Comparison of ENCODE assay signal across 8 cellular contexts in genomic region chr14:24309538-24310386, GRCh38. TPM values are rescaled to one million over a fixed set of nuclear protein-coding genes. Genes with fewer than 3 reads are reported as not detected.
DNase-seq lines count a peak whose midpoint lies in the region; TF ChIP-seq lines count a peak whose summit lies in the region.

Gene LTB4R2, plus strand, starts transcription at chr14:24310140. Its CDS starts 525 bp downstream, at chr14:24310665.

- H3K27me3 ChIP-seq in spleen (replicated peaks in 1 of 7) (no peaks in the 10 kb centered on the region), A673 (replicated peaks; ENCODE audit: insufficient read depth, low read depth, low read length, poor library complexity) (no peaks in the 10 kb centered on the region)

- POLR2A ChIA-PET in activated CD4-positive, alpha-beta memory T cell treated with anti-CD3 and anti-CD28 coated beads, Interleukin-2, amount 10 ng/mL, durations not matched to agents 7 days and 5 days (lab: Charles Lee): interaction anchor here (0.7 to 9.3 kb wide), 18 partner anchors 9 to 160 kb away, joined by 3 to 97 read pairs (median 6); partner anchors contain the start of genes CBLN3, CHMP4A, DHRS1 and IPO4
- POLR2A ChIA-PET in A673 (lab: Charles Lee; ENCODE audit: low non-redundant PET): interaction anchor here (1.6 kb wide), 1 partner anchor 10 kb away, joined by 4 read pairs; the partner anchor contains the start of genes DHRS1 and NOP9

- H3K27ac ChIP-seq in spleen: peak within 1 kb of the TSS; percentile 91 to 98 (median 96)
- no peak within 1 kb of the TSS for H3K27ac ChIP-seq in A673 (ENCODE audit: low read depth, low read length, poor library complexity, severe bottlenecking)

- CTCF ChIA-PET in activated CD4-positive, alpha-beta memory T cell treated with anti-CD3 and anti-CD28 coated beads, Interleukin-2, amount 10 ng/mL, durations not matched to agents 7 days and 5 days (lab: Charles Lee): interaction anchor here (0.9 to 9.0 kb wide), 23 partner anchors 9 to 252 kb away, joined by 3 to 144 read pairs (median 10); partner anchors contain the start of genes ADCY4, CHMP4A, DHRS1 and KHNYN
- CTCF ChIA-PET in A673 (lab: Charles Lee): interaction anchor here (1.1 kb wide), 1 partner anchor 122 kb away, joined by 3 read pairs; no protein-coding TSS in a partner anchor

- H3K4me1 Mint-ChIP-seq in HFFc6 (ENCODE audit: low read depth): peaks cover 23% of the 10 kb centered on the region
- peaks cover 64% of the 10 kb centered on the region for H3K4me1 Mint-ChIP-seq in activated CD4-positive, alpha-beta memory T cell treated with anti-CD3 and anti-CD28 coated beads, Interleukin-2, amount 10 ng/mL, durations not matched to agents 7 days and 5 days
- peaks cover 2% of the 10 kb centered on the region for H3K4me1 Mint-ChIP-seq in glutamatergic neuron (ENCODE audit: low read depth, unreplicated experiment)

- TF ChIP-seq POLR2A in spleen (IDR thresholded peaks at IDR 0.05): no peak

- BruUV-seq in A673 (replicated peaks; lab: Mats Ljungman, UMichigan): no TSS peak

- DNase-seq in HFFc6: no peak
- no peak for DNase-seq in activated CD4-positive, alpha-beta memory T cell treated with anti-CD3 and anti-CD28 coated beads, Interleukin-2, amount 10 ng/mL, durations not matched to agents 7 days and 5 days
- DNase-seq in glutamatergic neuron: no peak
- DNase-seq in spleen: no peak
- DNase-seq in SW 1271 (lab: John Stamatoyannopoulos, UW): no peak
- DNase-seq in NCI-H510A (lab: John Stamatoyannopoulos, UW): no peak
- DNase-seq in NAMALWA (ENCODE audit: low spot score): no peak
- no peak for DNase-seq in A673 (ENCODE audit: low spot score)

- H3K36me3 Mint-ChIP-seq in HFFc6 (ENCODE audit: low read depth) (peaks cover 19% of the 10 kb centered on the region), glutamatergic neuron (ENCODE audit: unreplicated experiment) (no peaks in the 10 kb centered on the region)
- H3K36me3 Mint-ChIP-seq in activated CD4-positive, alpha-beta memory T cell treated with anti-CD3 and anti-CD28 coated beads, Interleukin-2, amount 10 ng/mL, durations not matched to agents 7 days and 5 days (ENCODE audit: low read depth): peaks cover 71% of the 10 kb centered on the region

- H3K4me3 Mint-ChIP-seq in HFFc6 (no peak within 1 kb of the TSS; the same call in 1 of the 2 replicates), glutamatergic neuron (ENCODE audit: unreplicated experiment) (peak within 1 kb of the TSS; percentile 73)
- H3K4me3 Mint-ChIP-seq in activated CD4-positive, alpha-beta memory T cell treated with anti-CD3 and anti-CD28 coated beads, Interleukin-2, amount 10 ng/mL, durations not matched to agents 7 days and 5 days: peak within 1 kb of the TSS; percentile 87

- H3K27me3 Mint-ChIP-seq in HFFc6 (ENCODE audit: insufficient read depth) (peaks cover 5% of the 10 kb centered on the region), glutamatergic neuron (ENCODE audit: unreplicated experiment) (peaks cover 14% of the 10 kb centered on the region)
- H3K27me3 Mint-ChIP-seq in activated CD4-positive, alpha-beta memory T cell treated with anti-CD3 and anti-CD28 coated beads, Interleukin-2, amount 10 ng/mL, durations not matched to agents 7 days and 5 days: no peaks in the 10 kb centered on the region

- no peaks in the 10 kb centered on the region for H3K9me3 Mint-ChIP-seq in HFFc6
- H3K9me3 Mint-ChIP-seq in activated CD4-positive, alpha-beta memory T cell treated with anti-CD3 and anti-CD28 coated beads, Interleukin-2, amount 10 ng/mL, durations not matched to agents 7 days and 5 days: no peaks in the 10 kb centered on the region
- peaks cover 4% of the 10 kb centered on the region for H3K9me3 Mint-ChIP-seq in glutamatergic neuron (ENCODE audit: unreplicated experiment)

- H3K27ac Mint-ChIP-seq in HFFc6 (0 out of 2 replicates have a peak within 1 kb of the TSS, but pooled peaks have one; percentile 43), glutamatergic neuron (ENCODE audit: unreplicated experiment) (peak within 1 kb of the TSS; percentile 48)
- peak within 1 kb of the TSS; percentile 96 for H3K27ac Mint-ChIP-seq in activated CD4-positive, alpha-beta memory T cell treated with anti-CD3 and anti-CD28 coated beads, Interleukin-2, amount 10 ng/mL, durations not matched to agents 7 days and 5 days

- intact Hi-C loops in spleen (cut with DNase I; ENCODE audit: low total_unique reads) (no loop called here), A673 (cut with micrococcal nuclease; ENCODE audit: unreplicated experiment) (no loop called here)

- peaks cover 4 to 50% (median 32%) of the 10 kb centered on the region in 6 donors for H3K36me3 ChIP-seq in spleen
- peaks cover 15% of the 10 kb centered on the region for H3K36me3 ChIP-seq in A673 (ENCODE audit: insufficient read depth, low read length, poor library complexity, severe bottlenecking)

- no peaks in the 10 kb centered on the region for H3K9me3 ChIP-seq in spleen
- no peaks in the 10 kb centered on the region for H3K9me3 ChIP-seq in A673 (ENCODE audit: low read depth, low read length, poor library complexity, severe bottlenecking)

- 47 to 81% (median 55%) methylated on average over 6 of the region's 6 CpGs for WGBS in spleen, 5 donors

- TF ChIP-seq CTCF in HFFc6 (IDR thresholded peaks at IDR 0.05) (no peak), glutamatergic neuron (IDR thresholded peaks at IDR 0.05; ENCODE audit: partially characterized antibody, unreplicated experiment) (no peak), spleen (IDR thresholded peaks at IDR 0.05 in 8 of 11, conservative IDR thresholded peaks at IDR 0.05 in 3 of 11) (no peak), A673 (conservative IDR thresholded peaks at IDR 0.05; ENCODE audit: low read depth, low read length) (no peak)

- H3K4me1 ChIP-seq in spleen: peaks cover 50 to 100% (median 86%) of the 10 kb centered on the region in 6 donors
- H3K4me1 ChIP-seq in A673 (ENCODE audit: insufficient read depth, low read length, poor library complexity, severe bottlenecking): peaks cover 13% of the 10 kb centered on the region

- peak within 1 kb of the TSS; percentile 64 to 88 (median 76) for H3K4me3 ChIP-seq in spleen
- H3K4me3 ChIP-seq in A673 (ENCODE audit: low read depth, low read length, poor library complexity, severe bottlenecking): no peak within 1 kb of the TSS

RNA-seq across cellular contexts. Expression of gene LTB4R2, which starts in this region (rescaled TPM):
- total RNA-seq in HFFc6 (2021; fragmentation: NEBNext Ultra II Directional; extraction: Animal tissue kit (Norgen Biotek cat#: 25700)): 1 to 10 TPM; 2.2 to 3.0 (median 2.3) TPM
- 10 to 100 TPM; 18.5 to 19.6 TPM for total RNA-seq in activated CD4-positive, alpha-beta memory T cell treated with anti-CD3 and anti-CD28 coated beads, Interleukin-2, amount 10 ng/mL, durations not matched to agents 7 days and 5 days
- total RNA-seq in glutamatergic neuron (ENCODE audit: unreplicated experiment) (8.9 TPM), spleen (10 to 100 TPM in 6 of 7 donors, 1 to 10 TPM in 1; 9.2 to 32.3 (median 18.1) TPM), A673 (2021) (7.6 and 9.0 TPM in 2 replicates)
- 1 to 10 TPM in 2 of 3 donors, under 1 TPM in 1; 0.83 to 4.0 (median 1.3) TPM for polyA plus RNA-seq in spleen

Comparison
In these comparisons a context has a peak if more than half of its experiments do, and no peak if none do; other contexts are left out.
1. H3K27ac Mint-ChIP-seq: peak in every context shown above with its lines; median percentile 96 in activated CD4-positive, alpha-beta memory T cell treated with anti-CD3 and anti-CD28 coated beads, Interleukin-2, amount 10 ng/mL, durations not matched to agents 7 days and 5 days; 48 in glutamatergic neuron; 43 in HFFc6.